8 cellular contexts compared by ENCODE assay signal in the genomic region with DNA sequence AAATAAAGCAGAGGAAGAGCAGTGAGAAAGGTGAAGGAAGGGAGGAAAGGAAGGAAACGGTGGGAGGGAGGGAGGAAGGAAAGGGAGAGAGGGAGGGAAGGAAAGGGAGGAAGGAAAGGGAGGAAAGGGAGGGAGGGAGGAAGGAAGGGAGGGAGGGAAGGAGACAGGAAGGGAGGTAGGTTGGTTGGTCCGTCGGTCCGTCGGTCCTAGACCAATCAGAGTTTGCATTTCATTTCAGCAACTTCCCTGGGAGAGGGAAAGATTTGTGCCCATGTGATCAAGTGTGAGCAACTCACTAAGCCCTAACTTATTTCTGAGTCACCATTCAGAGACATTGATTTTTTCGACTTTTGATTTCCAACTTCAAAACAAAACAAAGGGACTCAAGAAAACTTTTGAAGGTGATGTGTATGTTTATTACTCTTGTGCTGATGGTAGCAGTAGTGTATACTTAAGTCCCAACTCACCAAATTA. TPM values are rescaled to one million over a fixed set of nuclear protein-coding genes. Genes with fewer than 3 reads are reported as not detected.
DNase-seq lines count a peak whose midpoint lies in the region; ATAC-seq and TF ChIP-seq lines count a peak whose summit lies in the region.

No MANE protein-coding gene starts in this region.

- POLR2A ChIA-PET in GM10248 (lab: Yijun Ruan, JAX), result no interaction called here

- no peaks in the 10 kb centered on the region for H3K27me3 ChIP-seq in RWPE2 (ENCODE audit: insufficient read depth, poor library complexity, severe bottlenecking)
- no peaks in the 10 kb centered on the region for H3K27me3 ChIP-seq in esophagus squamous epithelium
- no peaks in the 10 kb centered on the region for H3K27me3 ChIP-seq in rectal smooth muscle tissue (ENCODE audit: control insufficient read depth, insufficient read depth, low read length)
- no peaks in the 10 kb centered on the region for H3K27me3 ChIP-seq in neuronal stem cell (ENCODE audit: control insufficient read depth in 3 of 3, insufficient read depth in 3 of 3, low read depth in 1 of 3, low read length in 3 of 3)

- H4K91ac ChIP-seq in neuronal stem cell (ENCODE audit: low read depth, low read length, poor library complexity), result no peak overlapping the region

- H4K8ac ChIP-seq in neuronal stem cell (ENCODE audit: low read depth, low read length), result no peak overlapping the region

- peak; percentile 28 for DNase-seq in Daoy (ENCODE audit: low read depth)
- no peak for DNase-seq in RWPE2 (ENCODE audit: low spot score)
- no peak for DNase-seq in esophagus squamous epithelium (lab: John Stamatoyannopoulos, UW)
- no peak for DNase-seq in lower leg skin (ENCODE audit: low spot score in 2 of 2)
- DNase-seq in GM10248 (ENCODE audit: extremely low spot score), result no peak
- DNase-seq in neuronal stem cell (ENCODE audit: low spot score), result no peak
- DNase-seq in HuH-7.5 (ENCODE audit: low spot score), result no peak

- CTCF ChIA-PET in GM10248 (lab: Yijun Ruan, JAX), result interaction anchor here (1.0 to 3.4 kb wide), 6 partner anchors 9 to 130 kb away, joined by 3 to 25 read pairs (median 13); a partner anchor contains a TSS

- no peak overlapping the region for H3K14ac ChIP-seq in neuronal stem cell (ENCODE audit: low read length)

- H2BK15ac ChIP-seq in neuronal stem cell (ENCODE audit: low read length), result no peak overlapping the region

- TF ChIP-seq CTCF in RWPE2 (IDR thresholded peaks at IDR 0.05; ENCODE audit: poor library complexity, severe bottlenecking) (no peak), esophagus squamous epithelium (IDR thresholded peaks at IDR 0.05) (no peak), lower leg skin (IDR thresholded peaks at IDR 0.05) (no peak), GM10248 (IDR thresholded peaks at IDR 0.05; ENCODE audit: control extremely low read depth, extremely low read depth, low read depth, missing control alignments) (no peak)

- H3K4ac ChIP-seq in neuronal stem cell (ENCODE audit: low read length), result no peak overlapping the region

- ATAC-seq in RWPE2 (ENCODE audit: low read depth), result peak; percentile 71

- TF ChIP-seq POLR2A in esophagus squamous epithelium (IDR thresholded peaks at IDR 0.05), result no peak
- TF ChIP-seq POLR2A in lower leg skin (IDR thresholded peaks at IDR 0.05), result no peak

- intact Hi-C loops in esophagus squamous epithelium (cut with DNase I) (no loop called here), lower leg skin (cut with DNase I; ENCODE audit: low total_unique reads) (loop anchor here (10.0 kb wide), 2 partner anchors 129 to 179 kb away; a partner anchor contains a TSS)

- no peak overlapping the region for H2BK120ac ChIP-seq in neuronal stem cell (ENCODE audit: low read depth, low read length)

- peaks cover 47% of the 10 kb centered on the region for H3K36me3 ChIP-seq in RWPE2 (ENCODE audit: low read depth)
- peaks cover 4 to 32% (median 5%) of the 10 kb centered on the region in 3 donors for H3K36me3 ChIP-seq in esophagus squamous epithelium
- peaks cover 11% of the 10 kb centered on the region for H3K36me3 ChIP-seq in rectal smooth muscle tissue (ENCODE audit: control insufficient read depth, insufficient read depth, low read length)
- H3K36me3 ChIP-seq in neuronal stem cell (replicated peaks in 1 of 2; ENCODE audit: control insufficient read depth in 2 of 2, insufficient read depth in 2 of 2, low read length in 2 of 2), result peaks cover 0 to 10% of the 10 kb centered on the region in 2 donors

- no peaks in the 10 kb centered on the region for H3K9me3 ChIP-seq in RWPE2 (ENCODE audit: severe bottlenecking)
- H3K9me3 ChIP-seq in esophagus squamous epithelium, result no peaks in the 10 kb centered on the region
- H3K9me3 ChIP-seq in neuronal stem cell (replicated peaks in 1 of 2; ENCODE audit: control insufficient read depth in 2 of 2, insufficient read depth in 1 of 2, low read depth in 1 of 2, low read length in 2 of 2), result no peaks in the 10 kb centered on the region

- H2AK5ac ChIP-seq in neuronal stem cell (ENCODE audit: low read depth, low read length), result no peak overlapping the region

- no peaks in the 10 kb centered on the region for H3K79me1 ChIP-seq in neuronal stem cell (ENCODE audit: low read depth, low read length)

- H2AFZ ChIP-seq in neuronal stem cell (ENCODE audit: low read length), result no peak overlapping the region

- no peak overlapping the region for H3K4me2 ChIP-seq in neuronal stem cell (ENCODE audit: insufficient read depth, low read length, poor library complexity, severe bottlenecking)

- H3K18ac ChIP-seq in neuronal stem cell (ENCODE audit: low read length), result no peak overlapping the region

- H3K4me1 ChIP-seq in RWPE2 (ENCODE audit: insufficient read depth, poor library complexity, severe bottlenecking) (peaks cover 4% of the 10 kb centered on the region), esophagus squamous epithelium (peaks cover 34 to 70% (median 36%) of the 10 kb centered on the region in 3 donors), rectal smooth muscle tissue (ENCODE audit: control insufficient read depth, insufficient read depth, low read length) (no peaks in the 10 kb centered on the region), neuronal stem cell (ENCODE audit: control insufficient read depth in 2 of 2, insufficient read depth in 1 of 2, low read depth in 1 of 2, low read length in 2 of 2) (peaks cover 0 to 1% of the 10 kb centered on the region in 2 donors)

- H3K27ac ChIP-seq in RWPE2 (ENCODE audit: poor library complexity, severe bottlenecking) (peak overlapping the region; percentile 27), esophagus squamous epithelium (peak overlapping the region; percentile 60 to 87 (median 84)), rectal smooth muscle tissue (ENCODE audit: low read depth, low read length) (no peak overlapping the region), neuronal stem cell (replicated peaks; ENCODE audit: low read length) (no peak overlapping the region)

- H2BK5ac ChIP-seq in neuronal stem cell (ENCODE audit: low read length), result no peak overlapping the region

- H3K23ac ChIP-seq in neuronal stem cell (ENCODE audit: low read depth, low read length, poor library complexity), result no peak overlapping the region

- H3K4me3 ChIP-seq in RWPE2 (ENCODE audit: severe bottlenecking) (no peak overlapping the region), esophagus squamous epithelium (no peak overlapping the region), rectal smooth muscle tissue (ENCODE audit: low read length) (no peak overlapping the region), lower leg skin (ENCODE audit: low read depth, poor library complexity, severe bottlenecking) (no peak overlapping the region), neuronal stem cell (ENCODE audit: low read length in 2 of 2) (no peak overlapping the region)

- H2BK12ac ChIP-seq in neuronal stem cell (ENCODE audit: low read length), result no peak overlapping the region

- WGBS in esophagus squamous epithelium, 2 donors, result 12 to 18% methylated on average over 6 of the region's 6 CpGs
- WGBS in lower leg skin, 2 donors, result 19 to 26% methylated on average over 6 of the region's 6 CpGs
- 75% methylated on average over 1 of the region's 6 CpGs; no CpG with 5 or more reads in 1 of the 2 donors for WGBS in neuronal stem cell (ENCODE audit: extremely low coverage in 2 of 2, insufficient read length in 2 of 2, insufficient replicate concordance in 1 of 2), 2 donors

- H3K9ac ChIP-seq in rectal smooth muscle tissue (ENCODE audit: low read length) (peak overlapping the region; percentile 17), neuronal stem cell (ENCODE audit: low read depth, low read length, poor library complexity) (no peak overlapping the region)

RNA-seq across cellular contexts. Expression of a gene that starts 18.8 kb away (rescaled TPM):
- 47.7 and 48.3 TPM in 2 replicates for total RNA-seq in Daoy (2014; rRNA removed; shearing (Covaris generic))
- total RNA-seq in esophagus squamous epithelium (10 to 100 TPM; 46.2 to 72.0 (median 58.4) TPM), lower leg skin (10 to 100 TPM; 26.5 to 46.0 (median 40.5) TPM)
- 24.9 TPM for polyA plus RNA-seq in neuronal stem cell (2013, experiment 1 of 2)
- 23.1 TPM for polyA plus RNA-seq in neuronal stem cell (2013, experiment 2 of 2)

RNA-seq across cellular contexts. Expression of a gene that starts 43.7 kb away (rescaled TPM):
- 6.6 and 9.2 TPM in 2 replicates for total RNA-seq in Daoy (2014; rRNA removed; shearing (Covaris generic))
- total RNA-seq in esophagus squamous epithelium (10 to 100 TPM; 21.0 to 39.2 (median 31.6) TPM), lower leg skin (10 to 100 TPM; 12.0 to 17.5 (median 16.3) TPM)
- 1.7 TPM for polyA plus RNA-seq in neuronal stem cell (2013, experiment 1 of 2)
- polyA plus RNA-seq in neuronal stem cell (2013, experiment 2 of 2), result 1.9 TPM

Comparison
In these comparisons a context has a peak if more than half of its experiments do, and no peak if none do; other contexts are left out.
1. H3K27ac ChIP-seq: peak in RWPE2 (single experiment) and esophagus squamous epithelium (4 of 4); none in rectal smooth muscle tissue (single experiment) and neuronal stem cell (single experiment).